8 cellular contexts compared by ENCODE assay signal in genomic region chr7:73738612-73739386, GRCh38. TPM values are rescaled to one million over a fixed set of nuclear protein-coding genes. Genes with fewer than 3 reads are reported as not detected.
DNase-seq lines count a peak whose midpoint lies in the region; ATAC-seq and TF ChIP-seq lines count a peak whose summit lies in the region.

TSS of gene ABHD11 (minus strand) at chr7:73738802. CDS start at chr7:73738770, 32 bp downstream.

- H3K27ac ChIP-seq in heart right ventricle (peak within 1 kb of the TSS; percentile 14 to 89 (median 86)), upper lobe of right lung (peak within 1 kb of the TSS; percentile 95)

- H3K36me3 ChIP-seq in heart right ventricle: peaks cover 0 to 24% (median 0%) of the 10 kb centered on the region in 9 donors
- H3K36me3 ChIP-seq in upper lobe of right lung: peaks cover 12% of the 10 kb centered on the region

- 0 to 1% methylated on average over 77 to 84 of the region's 84 CpGs for WGBS in heart right ventricle, 2 donors

- no peak for TF ChIP-seq CTCF in heart right ventricle (IDR thresholded peaks at IDR 0.05)
- no peak for TF ChIP-seq CTCF in upper lobe of right lung (IDR thresholded peaks at IDR 0.05)

- H3K4me3 ChIP-seq in heart right ventricle (peak within 1 kb of the TSS; percentile 76 to 95 (median 89)), upper lobe of right lung (peak within 1 kb of the TSS; percentile 97)

- H3K4me1 ChIP-seq in heart right ventricle (peaks cover 6 to 29% (median 19%) of the 10 kb centered on the region in 9 donors), upper lobe of right lung (peaks cover 5% of the 10 kb centered on the region)

- H3K27me3 ChIP-seq in heart right ventricle (no peaks in the 10 kb centered on the region), upper lobe of right lung (no peaks in the 10 kb centered on the region)

- intact Hi-C loops in T-helper 1 cell treated with Interleukin-12 subunit alpha and Interleukin-12 subunit beta and Interleukin-4 antibody, amounts not matched to agents 30 ng/mL and 1 ng/mL, for 36 hours (cut with micrococcal nuclease): loop anchor here (1.0 to 10.0 kb wide), 15 partner anchors 19 to 910 kb away; partner anchors contain the start of genes BAZ1B, BCL7B, BUD23 and DNAJC30
- intact Hi-C loops in heart right ventricle (cut with DNase I) (loop anchor here in 5 of 10 donors (10.0 kb wide), 3 partner anchors 54 to 116 kb away; partner anchors contain the start of genes BUD23 (in 1 of the 5), DNAJC30 (in 1 of the 5) and METTL27 (in 1 of the 5)), posterior vena cava (cut with DNase I) (no loop called here), upper lobe of right lung (cut with DNase I) (no loop called here)

- DNase-seq in NCI-H1694 (lab: John Stamatoyannopoulos, UW) (peak; percentile 90), amniotic epithelial cell (ENCODE audit: low read depth) (peak; percentile 91), heart right ventricle (peak; percentile 97 to 99), posterior vena cava (ENCODE audit: low spot score) (peak; percentile 99), upper lobe of right lung (peak; percentile 98)

- no peaks in the 10 kb centered on the region for H3K9me3 ChIP-seq in heart right ventricle
- H3K9me3 ChIP-seq in upper lobe of right lung: no peaks in the 10 kb centered on the region

- TF ChIP-seq POLR2A in GM15510 (IDR thresholded peaks at IDR 0.05; ENCODE audit: borderline replicate concordance, extremely low read depth, insufficient read length): peak; percentile 69

- peak; percentile 85 for ATAC-seq in HG02884 (IDR thresholded peaks at IDR 0.05; ENCODE audit: unreplicated experiment)
- ATAC-seq in heart right ventricle: peak; percentile 92 to 98 (median 96)
- peak; percentile 85 for ATAC-seq in upper lobe of right lung

RNA-seq across cellular contexts. Expression of gene ABHD11, which starts in this region (rescaled TPM):
- 13.2 and 16.7 TPM in 2 replicates for total RNA-seq in T-helper 1 cell treated with Interleukin-12 subunit alpha and Interleukin-12 subunit beta and Interleukin-4 antibody, amounts not matched to agents 30 ng/mL and 1 ng/mL, for 36 hours
- 10 to 100 TPM; 20.0 to 36.8 (median 29.6) TPM for total RNA-seq in heart right ventricle
- 10 to 100 TPM; 26.8 to 36.6 TPM for polyA plus RNA-seq in heart right ventricle
- total RNA-seq in posterior vena cava: 1 to 10 TPM; 7.0 to 7.1 TPM
- total RNA-seq in upper lobe of right lung: 19.7 TPM

Comparison
In these comparisons a context has a peak if more than half of its experiments do, and no peak if none do; other contexts are left out.
1. Peak in every context shown above with its lines: DNase-seq, ATAC-seq, H3K4me3 ChIP-seq and H3K27ac ChIP-seq.